1 cellular context compared by ENCODE assay signal in the genomic region with DNA sequence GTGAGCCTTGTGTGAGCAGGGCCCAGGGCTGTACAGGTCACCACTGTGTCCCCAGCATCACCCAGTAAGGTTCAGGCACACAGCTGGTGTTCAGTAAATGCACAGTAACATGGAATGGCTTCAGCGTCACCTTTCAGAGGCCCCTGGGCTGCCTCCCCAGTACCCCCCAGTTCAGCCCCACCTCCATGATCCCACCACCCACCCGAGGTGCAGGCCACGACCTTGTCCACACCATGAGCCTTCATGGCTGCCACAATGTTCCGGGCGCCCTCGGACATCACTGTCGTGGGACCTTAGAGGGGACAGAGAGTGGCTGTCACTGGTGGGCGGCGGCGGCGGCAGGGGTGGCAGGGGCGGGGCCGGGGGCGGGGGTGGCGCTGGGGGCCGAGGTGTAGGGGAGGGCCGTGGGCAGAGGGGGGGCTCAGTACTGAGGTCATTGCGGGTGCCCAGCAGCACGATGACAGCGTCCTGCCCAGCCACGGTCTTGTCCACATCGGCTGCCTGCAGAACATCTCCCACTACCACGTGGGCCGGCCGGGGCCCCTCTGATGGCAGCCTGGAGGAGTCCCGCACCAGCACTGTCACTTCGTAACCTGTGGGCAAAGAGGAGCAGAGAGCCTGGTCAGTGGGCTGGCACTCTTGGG.
TF ChIP-seq lines count a peak whose summit lies in the region.

No MANE protein-coding gene starts in this region.

TF ChIP-seq in GM23338, 12 proteins besides CTCF, POLR2A, EP300 and RAD21:
- TF ChIP-seq, protein P1, sequence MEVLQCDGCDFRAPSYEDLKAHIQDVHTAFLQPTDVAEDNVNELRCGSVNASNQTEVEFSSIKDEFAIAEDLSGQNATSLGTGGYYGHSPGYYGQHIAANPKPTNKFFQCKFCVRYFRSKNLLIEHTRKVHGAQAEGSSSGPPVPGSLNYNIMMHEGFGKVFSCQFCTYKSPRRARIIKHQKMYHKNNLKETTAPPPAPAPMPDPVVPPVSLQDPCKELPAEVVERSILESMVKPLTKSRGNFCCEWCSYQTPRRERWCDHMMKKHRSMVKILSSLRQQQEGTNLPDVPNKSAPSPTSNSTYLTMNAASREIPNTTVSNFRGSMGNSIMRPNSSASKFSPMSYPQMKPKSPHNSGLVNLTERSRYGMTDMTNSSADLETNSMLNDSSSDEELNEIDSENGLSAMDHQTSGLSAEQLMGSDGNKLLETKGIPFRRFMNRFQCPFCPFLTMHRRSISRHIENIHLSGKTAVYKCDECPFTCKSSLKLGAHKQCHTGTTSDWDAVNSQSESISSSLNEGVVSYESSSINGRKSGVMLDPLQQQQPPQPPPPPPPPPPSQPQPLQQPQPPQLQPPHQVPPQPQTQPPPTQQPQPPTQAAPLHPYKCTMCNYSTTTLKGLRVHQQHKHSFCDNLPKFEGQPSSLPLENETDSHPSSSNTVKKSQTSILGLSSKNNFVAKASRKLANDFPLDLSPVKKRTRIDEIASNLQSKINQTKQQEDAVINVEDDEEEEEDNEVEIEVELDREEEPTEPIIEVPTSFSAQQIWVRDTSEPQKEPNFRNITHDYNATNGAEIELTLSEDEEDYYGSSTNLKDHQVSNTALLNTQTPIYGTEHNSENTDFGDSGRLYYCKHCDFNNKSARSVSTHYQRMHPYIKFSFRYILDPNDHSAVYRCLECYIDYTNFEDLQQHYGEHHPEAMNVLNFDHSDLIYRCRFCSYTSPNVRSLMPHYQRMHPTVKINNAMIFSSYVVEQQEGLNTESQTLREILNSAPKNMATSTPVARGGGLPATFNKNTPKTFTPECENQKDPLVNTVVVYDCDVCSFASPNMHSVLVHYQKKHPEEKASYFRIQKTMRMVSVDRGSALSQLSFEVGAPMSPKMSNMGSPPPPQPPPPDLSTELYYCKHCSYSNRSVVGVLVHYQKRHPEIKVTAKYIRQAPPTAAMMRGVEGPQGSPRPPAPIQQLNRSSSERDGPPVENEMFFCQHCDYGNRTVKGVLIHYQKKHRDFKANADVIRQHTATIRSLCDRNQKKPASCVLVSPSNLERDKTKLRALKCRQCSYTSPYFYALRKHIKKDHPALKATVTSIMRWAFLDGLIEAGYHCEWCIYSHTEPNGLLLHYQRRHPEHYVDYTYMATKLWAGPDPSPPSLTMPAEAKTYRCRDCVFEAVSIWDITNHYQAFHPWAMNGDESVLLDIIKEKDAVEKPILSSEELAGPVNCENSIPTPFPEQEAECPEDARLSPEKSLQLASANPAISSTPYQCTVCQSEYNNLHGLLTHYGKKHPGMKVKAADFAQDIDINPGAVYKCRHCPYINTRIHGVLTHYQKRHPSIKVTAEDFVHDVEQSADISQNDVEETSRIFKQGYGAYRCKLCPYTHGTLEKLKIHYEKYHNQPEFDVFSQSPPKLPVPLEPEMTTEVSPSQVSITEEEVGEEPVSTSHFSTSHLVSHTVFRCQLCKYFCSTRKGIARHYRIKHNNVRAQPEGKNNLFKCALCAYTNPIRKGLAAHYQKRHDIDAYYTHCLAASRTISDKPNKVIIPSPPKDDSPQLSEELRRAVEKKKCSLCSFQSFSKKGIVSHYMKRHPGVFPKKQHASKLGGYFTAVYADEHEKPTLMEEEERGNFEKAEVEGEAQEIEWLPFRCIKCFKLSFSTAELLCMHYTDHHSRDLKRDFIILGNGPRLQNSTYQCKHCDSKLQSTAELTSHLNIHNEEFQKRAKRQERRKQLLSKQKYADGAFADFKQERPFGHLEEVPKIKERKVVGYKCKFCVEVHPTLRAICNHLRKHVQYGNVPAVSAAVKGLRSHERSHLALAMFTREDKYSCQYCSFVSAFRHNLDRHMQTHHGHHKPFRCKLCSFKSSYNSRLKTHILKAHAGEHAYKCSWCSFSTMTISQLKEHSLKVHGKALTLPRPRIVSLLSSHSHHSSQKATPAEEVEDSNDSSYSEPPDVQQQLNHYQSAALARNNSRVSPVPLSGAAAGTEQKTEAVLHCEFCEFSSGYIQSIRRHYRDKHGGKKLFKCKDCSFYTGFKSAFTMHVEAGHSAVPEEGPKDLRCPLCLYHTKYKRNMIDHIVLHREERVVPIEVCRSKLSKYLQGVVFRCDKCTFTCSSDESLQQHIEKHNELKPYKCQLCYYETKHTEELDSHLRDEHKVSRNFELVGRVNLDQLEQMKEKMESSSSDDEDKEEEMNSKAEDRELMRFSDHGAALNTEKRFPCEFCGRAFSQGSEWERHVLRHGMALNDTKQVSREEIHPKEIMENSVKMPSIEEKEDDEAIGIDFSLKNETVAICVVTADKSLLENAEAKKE (CRISPR knock-in tag; IDR thresholded peaks at IDR 0.05), result no peak
- no peak for TF ChIP-seq STAT1 (IDR thresholded peaks at IDR 0.05; ENCODE audit: unreplicated experiment)
- no peak for TF ChIP-seq EZH2 (IDR thresholded peaks at IDR 0.05; ENCODE audit: low read depth, unreplicated experiment)
- no peak for TF ChIP-seq ZNF114 (CRISPR knock-in tag; IDR thresholded peaks at IDR 0.05)
TF ChIP-seq in GM23338: peak in this region for 0.
